9 cellular contexts compared by ENCODE assay signal in the genomic region with DNA sequence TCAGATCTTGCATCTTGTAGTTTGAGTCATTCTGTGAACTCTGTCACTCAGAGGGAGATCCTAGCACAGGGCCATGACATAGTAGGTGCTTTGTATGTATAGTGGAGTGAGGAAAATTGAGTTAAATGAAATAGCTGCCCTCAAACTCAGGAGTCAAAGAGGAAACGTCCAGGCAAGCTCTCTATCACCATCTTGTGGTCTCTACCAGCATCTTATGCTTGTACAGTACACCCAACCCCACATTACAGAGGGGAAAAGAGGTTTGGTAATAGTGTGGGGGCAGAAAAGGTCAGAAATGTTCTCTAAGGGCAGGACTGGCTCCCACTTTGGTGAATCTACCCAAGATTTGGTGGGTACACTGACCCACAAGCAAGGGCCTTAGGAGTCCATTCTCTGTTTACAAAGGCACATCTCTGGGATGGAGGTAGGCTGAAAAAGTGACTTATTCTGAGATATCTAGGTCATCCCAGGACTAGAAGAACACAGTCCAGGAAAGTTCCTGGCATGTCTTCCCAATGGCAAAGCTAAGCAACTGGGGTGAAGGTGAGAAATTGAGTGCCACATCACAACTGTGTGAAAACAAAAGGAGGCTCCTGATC.
A peak's percentile ranks its signal among the peaks of the same experiment; 100 is the strongest.
DNase-seq lines count a peak whose midpoint lies in the region; ATAC-seq and TF ChIP-seq lines count a peak whose summit lies in the region.
"Had no signal": no experiment of that assay in that cellular context is flagged by ENCODE, and none has a peak within 500 bp of the region (broad histone marks: within the 10 kb centered on the region; RNA-seq: fewer than 3 reads in every experiment).

No MANE protein-coding gene starts in this region.

- H3K4me3 ChIP-seq in smooth muscle cell (no peak overlapping the region), stomach (no peak overlapping the region), right cardiac atrium (ENCODE audit: low read length) (no peak overlapping the region)

- peaks cover 7% of the 10 kb centered on the region for H3K27me3 Mint-ChIP-seq in brain
- H3K27me3 Mint-ChIP-seq: activated naive CD8-positive, alpha-beta T cell treated with anti-CD3 and anti-CD28 coated beads, Interleukin-2, amount 10 ng/mL, durations not matched to agents 7 days and 5 days had no signal

- H4K20me1 ChIP-seq in smooth muscle cell (ENCODE audit: low read depth): no peaks in the 10 kb centered on the region

- TF ChIP-seq EP300 in stomach (IDR thresholded peaks at IDR 0.05): no peak

- no peak overlapping the region for H2AFZ ChIP-seq in smooth muscle cell (ENCODE audit: low read depth)

- no peak overlapping the region for H3K9ac ChIP-seq in smooth muscle cell (ENCODE audit: low read depth)

- H3K27ac Mint-ChIP-seq in brain: no peak overlapping the region
- H3K27ac Mint-ChIP-seq: activated naive CD8-positive, alpha-beta T cell treated with anti-CD3 and anti-CD28 coated beads, Interleukin-2, amount 10 ng/mL, durations not matched to agents 7 days and 5 days had no signal

- H3K27me3 ChIP-seq in smooth muscle cell (ENCODE audit: low read depth) (no peaks in the 10 kb centered on the region), stomach (peaks cover 0 to 6% (median 0%) of the 10 kb centered on the region in 3 donors), right cardiac atrium (ENCODE audit: control insufficient read depth, insufficient read depth) (no peaks in the 10 kb centered on the region)

- no peak overlapping the region for H3K4me3 Mint-ChIP-seq in brain
- H3K4me3 Mint-ChIP-seq: activated naive CD8-positive, alpha-beta T cell treated with anti-CD3 and anti-CD28 coated beads, Interleukin-2, amount 10 ng/mL, durations not matched to agents 7 days and 5 days had no signal

- H3F3A ChIP-seq in smooth muscle cell (ENCODE audit: low read depth): no peaks in the 10 kb centered on the region

- no peaks in the 10 kb centered on the region for H3K9me3 ChIP-seq in smooth muscle cell (replicated peaks; ENCODE audit: low read depth)
- no peaks in the 10 kb centered on the region for H3K9me3 ChIP-seq in stomach
- H3K9me3 ChIP-seq in right cardiac atrium (ENCODE audit: control insufficient read depth, low read length): no peaks in the 10 kb centered on the region

- H3K4me1 ChIP-seq in smooth muscle cell (ENCODE audit: low read depth) (no peaks in the 10 kb centered on the region), stomach (no peaks in the 10 kb centered on the region), right cardiac atrium (ENCODE audit: control insufficient read depth, insufficient read depth, low read length) (peaks cover 2% of the 10 kb centered on the region)

- H3K27ac ChIP-seq in smooth muscle cell (ENCODE audit: low read depth): no peak overlapping the region
- H3K27ac ChIP-seq in stomach: no peak overlapping the region
- no peak overlapping the region for H3K27ac ChIP-seq in right cardiac atrium (ENCODE audit: low read length)

- in situ Hi-C loops in GM13976 (cut with MboI; ENCODE audit: low sequenced_read_pairs, unreplicated experiment): no loop called here

- no peaks in the 10 kb centered on the region for H3K9me3 Mint-ChIP-seq in brain
- H3K9me3 Mint-ChIP-seq: activated naive CD8-positive, alpha-beta T cell treated with anti-CD3 and anti-CD28 coated beads, Interleukin-2, amount 10 ng/mL, durations not matched to agents 7 days and 5 days had no signal

- no peaks in the 10 kb centered on the region for H3K4me1 Mint-ChIP-seq in brain
- H3K4me1 Mint-ChIP-seq: activated naive CD8-positive, alpha-beta T cell treated with anti-CD3 and anti-CD28 coated beads, Interleukin-2, amount 10 ng/mL, durations not matched to agents 7 days and 5 days had no signal

- H3K36me3 Mint-ChIP-seq in brain: no peaks in the 10 kb centered on the region
- H3K36me3 Mint-ChIP-seq: activated naive CD8-positive, alpha-beta T cell treated with anti-CD3 and anti-CD28 coated beads, Interleukin-2, amount 10 ng/mL, durations not matched to agents 7 days and 5 days had no signal

- 0% methylated on average over 1 of the region's 1 CpG for WGBS in smooth muscle cell (ENCODE audit: low lambda C conversion rate)
- 4 to 11% (median 8%) methylated on average over 1 of the region's 1 CpG for WGBS in stomach, 5 donors
- WGBS in right cardiac atrium: 0% methylated on average over 1 of the region's 1 CpG

- H3K79me2 ChIP-seq in smooth muscle cell (ENCODE audit: low read depth): no peaks in the 10 kb centered on the region

- H3K4me2 ChIP-seq in smooth muscle cell: no peak overlapping the region

- intact Hi-C loops in stomach (cut with DNase I; ENCODE audit: low total_unique reads): no loop called here
- intact Hi-C loops in right cardiac atrium (cut with DNase I): loop anchor here in 1 of 4 donors (10.0 kb wide), 1 partner anchor 701 kb away; no protein-coding TSS in a partner anchor

- ATAC-seq in right cardiac atrium: no peak
- no peak for ATAC-seq in GM18873 (IDR thresholded peaks at IDR 0.05; ENCODE audit: low FRiP score, unreplicated experiment)

- TF ChIP-seq CTCF in GM13976 (IDR thresholded peaks at IDR 0.05; ENCODE audit: borderline replicate concordance, control extremely low read depth, extremely low read depth, insufficient read depth, missing control alignments) (peak; percentile 45), brain (conservative IDR thresholded peaks at IDR 0.05) (peak; percentile 26 to 59), smooth muscle cell (IDR thresholded peaks at IDR 0.05; ENCODE audit: borderline replicate concordance, insufficient read depth, poor library complexity, severe bottlenecking) (peak; percentile 39), stomach (IDR thresholded peaks at IDR 0.05) (no peak)

- DNase-seq in 8988T: peak; percentile 20
- DNase-seq in GM13976 (ENCODE audit: low spot score): peak; percentile 34
- DNase-seq in Kasumi-1 (lab: John Stamatoyannopoulos, UW): peak; percentile 50 to 55
- no peak for DNase-seq in smooth muscle cell (lab: John Stamatoyannopoulos, UW; ENCODE audit: unreplicated experiment)
- DNase-seq in stomach: no peak
- DNase-seq in right cardiac atrium: no peak
- DNase-seq: activated naive CD8-positive, alpha-beta T cell treated with anti-CD3 and anti-CD28 coated beads, Interleukin-2, amount 10 ng/mL, durations not matched to agents 7 days and 5 days had no signal

- no peaks in the 10 kb centered on the region for H3K36me3 ChIP-seq in smooth muscle cell (ENCODE audit: low read depth)
- H3K36me3 ChIP-seq in stomach: no peaks in the 10 kb centered on the region

- TF ChIP-seq POLR2A in stomach (IDR thresholded peaks at IDR 0.05): no peak

Comparison
In these comparisons a context has a peak if more than half of its experiments do, and no peak if none do; other contexts are left out.
1. DNase-seq: peak in 8988T (single experiment), GM13976 (single experiment) and Kasumi-1 (2 of 2); none in smooth muscle cell (single experiment), stomach (single experiment) and right cardiac atrium (0 of 3).
2. CTCF ChIP-seq: peak in GM13976 (single experiment), brain (2 of 2) and smooth muscle cell (single experiment); none in stomach (0 of 7).